In genomic region chr12:129662184-129662583, GRCh38 we compare ENCODE assay signal across 29 cellular contexts.
"Had no signal": no experiment of that assay in that cellular context is flagged by ENCODE, and none has a peak within 500 bp of the region (broad histone marks: within the 10 kb centered on the region; RNA-seq: fewer than 3 reads in every experiment).

No MANE protein-coding gene starts in this region.

- ATAC-seq: activated naive CD8-positive, alpha-beta T cell treated with anti-CD3 and anti-CD28 coated beads, Interleukin-2, amount 50 U/mL, for 24 hours; activated T-cell treated with anti-CD3 and anti-CD28 coated beads, Interleukin-2, amount 50 U/mL, for 4 hours had no signal

- FAIRE-seq: TTC549 had no signal

- DNase-seq: activated B cell treated with CpG ODN at 0.5 μM for 24 hours; activated CD4-positive, alpha-beta memory T cell treated with anti-CD3 and anti-CD28 coated beads for 36 hours; activated CD4-positive, alpha-beta T cell treated with anti-CD3 and anti-CD28 coated beads for 4 hours; activated CD4-positive, alpha-beta T cell treated with anti-CD3 and anti-CD28 coated beads, Interleukin-2, amount 50 U/mL, for 1 hour; activated CD4-positive, CD25-positive, alpha-beta regulatory T cell treated with anti-CD3 and anti-CD28 coated beads, Interleukin-2, amount 50 U/mL, for 72 hours; activated CD8-positive, alpha-beta memory T cell treated with anti-CD3 and anti-CD28 coated beads, Interleukin-2, amount 50 U/mL, for 4 hours; activated gamma-delta T cell treated with Interleukin-2 at 50 U/mL for 16 hours; activated naive CD4-positive, alpha-beta T cell treated with anti-CD3 and anti-CD28 coated beads, Interleukin-2, amount 10 ng/mL, durations not matched to agents 7 days and 5 days; activated naive CD8-positive, alpha-beta T cell treated with anti-CD3 and anti-CD28 coated beads, Interleukin-2, amount 50 U/mL, for 24 hours; activated T-cell treated with anti-CD3 and anti-CD28 coated beads for 4 hours; activated T-cell treated with anti-CD3 and anti-CD28 coated beads, Interleukin-2, amount 50 U/mL, for 4 hours; anterior cingulate cortex; Karpas-422; KBM-7; MM.1S; MV-4-11; NCI-H1092; NCI-H1436 treated with DMSO at 0.1 percent for 48 hours; NCI-H1694 treated with DMSO at 0.1 percent for 48 hours; NCI-H2029; NCI-H345; NCI-H524 treated with DMSO at 0.1 percent for 48 hours; NK-92 treated with Interleukin-12 subunit alpha and Interleukin-12 subunit beta, amount 100 ng/mL, for 24 hours; PC-9; SHP77 treated with DMSO at 0.1 percent for 48 hours; SK-N-SH had no signal

- H3K4me3 ChIP-seq: cardiac muscle cell, PC-9, SJSA1 had no signal

- H3K27ac ChIP-seq: cardiac muscle cell, PC-9, SJSA1 had no signal
